In genomic region chr2:32357545-32358482, GRCh38 we compare ENCODE assay signal across 1 cellular context.
TF ChIP-seq lines count a peak whose summit lies in the region.

No MANE protein-coding gene starts in this region.

TF ChIP-seq in GM23338, 12 proteins besides CTCF, POLR2A, EP300 and RAD21 (continued from another document):
- no peak for TF ChIP-seq REST (IDR thresholded peaks at IDR 0.05; ENCODE audit: unreplicated experiment)
- no peak for TF ChIP-seq ZNF331 (CRISPR knock-in tag; IDR thresholded peaks at IDR 0.05; ENCODE audit: low read depth)
- TF ChIP-seq ZNF462 (CRISPR knock-in tag; IDR thresholded peaks at IDR 0.05), result no peak
TF ChIP-seq in GM23338: peak in this region for 0.
